ENCODE assay signal across 16 cellular contexts in the genomic region with DNA sequence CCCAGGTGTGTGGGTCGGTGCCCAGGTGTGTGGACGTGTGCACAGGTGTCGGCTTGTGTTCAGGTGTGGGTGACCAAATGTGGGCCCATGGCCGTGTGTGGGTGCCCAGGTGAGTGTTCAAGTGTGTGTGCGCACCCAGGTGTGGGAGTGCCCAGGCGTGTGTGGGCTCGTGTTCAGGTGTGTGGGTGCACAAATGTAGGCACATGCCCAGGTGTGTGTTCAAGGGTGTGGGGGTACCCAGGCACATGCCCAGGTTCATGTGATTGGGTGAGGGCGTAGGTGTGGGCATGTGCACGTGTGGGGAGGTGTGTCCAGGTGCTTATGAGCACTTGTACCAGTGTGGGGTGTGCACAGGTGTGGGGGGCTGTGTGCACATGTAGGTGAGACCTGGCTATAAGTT. TPM values are rescaled to one million over a fixed set of nuclear protein-coding genes. Genes with fewer than 3 reads are reported as not detected.
DNase-seq lines count a peak whose midpoint lies in the region; ATAC-seq and TF ChIP-seq lines count a peak whose summit lies in the region.
"Had no signal": no experiment of that assay in that cellular context is flagged by ENCODE, and none has a peak within 500 bp of the region (broad histone marks: within the 10 kb centered on the region; RNA-seq: fewer than 3 reads in every experiment).

No MANE protein-coding gene starts in this region.

- no peaks in the 10 kb centered on the region for H4K20me1 ChIP-seq in osteoblast (ENCODE audit: insufficient read depth, low read length)
- H4K20me1 ChIP-seq: BLaER1 had no signal

- CTCF ChIA-PET in Caco-2 (lab: Charles Lee): no interaction called here

- no peaks in the 10 kb centered on the region for H3K79me2 ChIP-seq in osteoblast (ENCODE audit: insufficient read depth, low read length)

- H3K9me3 ChIP-seq in osteoblast (ENCODE audit: low read depth, low read length): no peaks in the 10 kb centered on the region
- no peaks in the 10 kb centered on the region for H3K9me3 ChIP-seq in right cardiac atrium (ENCODE audit: control insufficient read depth, low read length)
- no peaks in the 10 kb centered on the region for H3K9me3 ChIP-seq in Caco-2
- H3K9me3 ChIP-seq: BLaER1 had no signal

- no peak overlapping the region for H3K4me2 ChIP-seq in osteoblast (ENCODE audit: insufficient read depth, low read length)
- H3K4me2 ChIP-seq: BLaER1 had no signal

- H3K27ac ChIP-seq in cingulate gyrus (ENCODE audit: low read depth, low read length): peak overlapping the region; percentile 39
- no peak overlapping the region for H3K27ac ChIP-seq in osteoblast (ENCODE audit: low read depth, low read length)
- H3K27ac ChIP-seq in right cardiac atrium (ENCODE audit: low read length): no peak overlapping the region
- H3K27ac ChIP-seq: BLaER1 had no signal

- no TSS peak for BruUV-seq in Caco-2 (replicated peaks; lab: Mats Ljungman, UMichigan)

- DNase-seq in stimulated activated naive CD8-positive, alpha-beta T cell treated with anti-CD3 and anti-CD28 coated beads, Interleukin-15, amount 100 ng/mL, for 72 hours: no peak
- peak; percentile 82 for DNase-seq in osteoblast (ENCODE audit: insufficient read length, low spot score, missing footprints)
- no peak for DNase-seq in right cardiac atrium
- no peak for DNase-seq in activated T-cell treated with anti-CD3 and anti-CD28 coated beads, Interleukin-2, amount 50 U/mL, for 1 hour
- DNase-seq in Caco-2: no peak
- DNase-seq: Calu3; CD4-positive, alpha-beta memory T cell; DMS79 treated with DMSO at 0.1 percent for 48 hours; GF-D8; GOT3; H9 had no signal

- no peaks in the 10 kb centered on the region for H3K9me3 Mint-ChIP-seq in stimulated activated naive CD8-positive, alpha-beta T cell treated with anti-CD3 and anti-CD28 coated beads, Interleukin-15, Interleukin-2, amounts not matched to agents 100 ng/mL and 50 ng/mL, for 24 hours
- no peaks in the 10 kb centered on the region for H3K9me3 Mint-ChIP-seq in stimulated activated naive CD8-positive, alpha-beta T cell treated with anti-CD3 and anti-CD28 coated beads, Interleukin-15, amount 100 ng/mL, for 72 hours
- no peaks in the 10 kb centered on the region for H3K9me3 Mint-ChIP-seq in Caco-2 (ENCODE audit: unreplicated experiment)
- H3K9me3 Mint-ChIP-seq: CD14-positive monocyte; CD4-positive, alpha-beta memory T cell; H9 had no signal

- H3K27me3 ChIP-seq in osteoblast (ENCODE audit: insufficient read depth, low read length): no peaks in the 10 kb centered on the region
- no peaks in the 10 kb centered on the region for H3K27me3 ChIP-seq in right cardiac atrium (ENCODE audit: control insufficient read depth, insufficient read depth)
- H3K27me3 ChIP-seq in Caco-2 (replicated peaks; ENCODE audit: control insufficient read depth, insufficient read depth, low read length): no peaks in the 10 kb centered on the region
- H3K27me3 ChIP-seq: BLaER1 had no signal

- intact Hi-C loops in right cardiac atrium (cut with DNase I) (no loop called here), Caco-2 (cut with micrococcal nuclease; ENCODE audit: unreplicated experiment) (no loop called here)

- TF ChIP-seq CTCF in osteoblast (IDR thresholded peaks at IDR 0.05; ENCODE audit: extremely low read depth, low read depth, low read length) (no peak), Caco-2 (IDR thresholded peaks at IDR 0.05; ENCODE audit: insufficient read depth in 1 of 2, low read depth in 1 of 2, low read length in 1 of 2, severe bottlenecking in 1 of 2, unreplicated experiment in 1 of 2) (no peak)

- POLR2A ChIA-PET in Caco-2 (lab: Charles Lee): no interaction called here

- H2AFZ ChIP-seq in osteoblast (ENCODE audit: low read length): no peak overlapping the region

- H3K4me3 ChIP-seq in osteoblast (ENCODE audit: insufficient read depth, low read length) (no peak overlapping the region), right cardiac atrium (ENCODE audit: low read length) (no peak overlapping the region), Caco-2 (ENCODE audit: low read depth, low read length) (no peak overlapping the region)
- H3K4me3 ChIP-seq: BLaER1, GM12878 had no signal

- peak overlapping the region; percentile 16 for H3K27ac Mint-ChIP-seq in stimulated activated naive CD8-positive, alpha-beta T cell treated with anti-CD3 and anti-CD28 coated beads, Interleukin-15, Interleukin-2, amounts not matched to agents 100 ng/mL and 50 ng/mL, for 24 hours
- no peak overlapping the region for H3K27ac Mint-ChIP-seq in stimulated activated naive CD8-positive, alpha-beta T cell treated with anti-CD3 and anti-CD28 coated beads, Interleukin-15, amount 100 ng/mL, for 72 hours
- no peak overlapping the region for H3K27ac Mint-ChIP-seq in Caco-2 (ENCODE audit: unreplicated experiment)
- H3K27ac Mint-ChIP-seq: CD14-positive monocyte; CD4-positive, alpha-beta memory T cell; H9 had no signal

- 84% methylated on average over 9 of the region's 9 CpGs for WGBS in right cardiac atrium

- H3K36me3 ChIP-seq in osteoblast (ENCODE audit: insufficient read depth, low read length) (no peaks in the 10 kb centered on the region), Caco-2 (ENCODE audit: control insufficient read depth, insufficient read depth, low read length) (no peaks in the 10 kb centered on the region)
- H3K36me3 ChIP-seq: BLaER1 had no signal

- no peaks in the 10 kb centered on the region for H3K36me3 Mint-ChIP-seq in stimulated activated naive CD8-positive, alpha-beta T cell treated with anti-CD3 and anti-CD28 coated beads, Interleukin-15, Interleukin-2, amounts not matched to agents 100 ng/mL and 50 ng/mL, for 24 hours (ENCODE audit: low read depth)
- H3K36me3 Mint-ChIP-seq in Caco-2 (ENCODE audit: insufficient read depth, unreplicated experiment): peaks cover 4% of the 10 kb centered on the region
- H3K36me3 Mint-ChIP-seq: CD14-positive monocyte; CD4-positive, alpha-beta memory T cell had no signal

- H3K27me3 Mint-ChIP-seq in stimulated activated naive CD8-positive, alpha-beta T cell treated with anti-CD3 and anti-CD28 coated beads, Interleukin-15, Interleukin-2, amounts not matched to agents 100 ng/mL and 50 ng/mL, for 24 hours: no peaks in the 10 kb centered on the region
- no peaks in the 10 kb centered on the region for H3K27me3 Mint-ChIP-seq in stimulated activated naive CD8-positive, alpha-beta T cell treated with anti-CD3 and anti-CD28 coated beads, Interleukin-15, amount 100 ng/mL, for 72 hours
- H3K27me3 Mint-ChIP-seq in Caco-2 (ENCODE audit: insufficient read depth, unreplicated experiment): no peaks in the 10 kb centered on the region

- no peaks in the 10 kb centered on the region for H3K4me1 ChIP-seq in osteoblast (ENCODE audit: insufficient read depth, low read length)
- no peaks in the 10 kb centered on the region for H3K4me1 ChIP-seq in right cardiac atrium (ENCODE audit: control insufficient read depth, insufficient read depth, low read length)
- peaks cover 2% of the 10 kb centered on the region for H3K4me1 ChIP-seq in Caco-2

- no peak overlapping the region for H3K4me3 Mint-ChIP-seq in stimulated activated naive CD8-positive, alpha-beta T cell treated with anti-CD3 and anti-CD28 coated beads, Interleukin-15, Interleukin-2, amounts not matched to agents 100 ng/mL and 50 ng/mL, for 24 hours
- no peak overlapping the region for H3K4me3 Mint-ChIP-seq in stimulated activated naive CD8-positive, alpha-beta T cell treated with anti-CD3 and anti-CD28 coated beads, Interleukin-15, amount 100 ng/mL, for 72 hours
- no peak overlapping the region for H3K4me3 Mint-ChIP-seq in Caco-2 (ENCODE audit: unreplicated experiment)
- H3K4me3 Mint-ChIP-seq: CD14-positive monocyte; CD4-positive, alpha-beta memory T cell had no signal

- ATAC-seq in stimulated activated naive CD8-positive, alpha-beta T cell treated with anti-CD3 and anti-CD28 coated beads, Interleukin-15, amount 100 ng/mL, for 72 hours: no peak
- ATAC-seq in right cardiac atrium: no peak
- ATAC-seq: GM12878 had no signal

- no peaks in the 10 kb centered on the region for H3K4me1 Mint-ChIP-seq in stimulated activated naive CD8-positive, alpha-beta T cell treated with anti-CD3 and anti-CD28 coated beads, Interleukin-15, Interleukin-2, amounts not matched to agents 100 ng/mL and 50 ng/mL, for 24 hours (ENCODE audit: low read depth)
- H3K4me1 Mint-ChIP-seq in stimulated activated naive CD8-positive, alpha-beta T cell treated with anti-CD3 and anti-CD28 coated beads, Interleukin-15, amount 100 ng/mL, for 72 hours: no peaks in the 10 kb centered on the region
- H3K4me1 Mint-ChIP-seq in Caco-2 (ENCODE audit: low read depth, unreplicated experiment): no peaks in the 10 kb centered on the region
- H3K4me1 Mint-ChIP-seq: CD14-positive monocyte; CD4-positive, alpha-beta memory T cell had no signal

RNA-seq across cellular contexts. Expression of a gene that starts 42.8 kb away (rescaled TPM):
- total RNA-seq in osteoblast (28.2 and 29.8 TPM in 2 replicates), right cardiac atrium (10 to 100 TPM; 35.0 to 45.0 (median 42.0) TPM), Caco-2 (2022) (29.6 and 32.7 TPM in 2 replicates)
- 40.0 TPM for polyA plus RNA-seq in right cardiac atrium

RNA-seq across cellular contexts. Expression of a gene that starts 54.0 kb away (rescaled TPM):
- total RNA-seq in osteoblast (0.36 TPM in 1 of 2 replicates, not detected in the other), right cardiac atrium (1 to 10 TPM in 2 of 4 donors, under 1 TPM in 2; 0.61 to 2.3 (median 1.4) TPM), Caco-2 (2022) (32.8 and 35.9 TPM in 2 replicates)
- 2.3 TPM for polyA plus RNA-seq in right cardiac atrium
- polyA plus RNA-seq: CD14-positive monocyte, GM12878 had no signal

Comparison
In these comparisons a context has a peak if more than half of its experiments do, and no peak if none do; other contexts are left out.
1. RNA of a gene that starts 54.0 kb away (total RNA-seq): 32.8 to 35.9 TPM in Caco-2; 0.61 to 2.3 TPM in right cardiac atrium and 0.36 TPM in osteoblast; every median in the first group is over 10 times any median in the second.